Comparison of ENCODE assay signal across 2 cellular contexts in the genomic region with DNA sequence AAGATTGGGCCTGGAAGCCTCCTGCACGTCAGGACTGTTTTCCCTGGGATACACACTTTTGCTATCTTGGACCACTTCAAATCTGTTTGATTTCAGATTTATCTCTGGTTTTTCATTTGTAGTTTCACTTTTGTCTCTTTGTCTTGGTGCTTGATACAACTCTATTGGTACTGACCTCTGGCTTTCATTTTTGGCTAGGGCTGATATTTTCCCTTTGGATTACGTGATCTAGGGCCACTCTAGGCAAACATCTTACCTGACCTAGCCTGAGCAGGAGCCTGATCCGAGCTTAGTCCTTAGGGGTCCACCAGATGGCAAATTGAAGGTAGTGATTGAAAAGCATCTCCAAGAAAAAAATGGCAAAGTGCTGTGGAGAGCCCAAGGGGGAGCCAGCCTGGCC.
TF ChIP-seq lines count a peak whose summit lies in the region.

No MANE protein-coding gene starts in this region.

TF ChIP-seq in HepG2, 621 proteins besides CTCF, POLR2A, EP300 and RAD21 (continued from another document):
- no peak for TF ChIP-seq MYC (CRISPR knock-in tag; IDR thresholded peaks at IDR 0.05; ENCODE audit: borderline replicate concordance)

TF ChIP-seq in GM23338, 12 proteins besides CTCF, POLR2A, EP300 and RAD21 (continued from another document):
- TF ChIP-seq, protein P1, sequence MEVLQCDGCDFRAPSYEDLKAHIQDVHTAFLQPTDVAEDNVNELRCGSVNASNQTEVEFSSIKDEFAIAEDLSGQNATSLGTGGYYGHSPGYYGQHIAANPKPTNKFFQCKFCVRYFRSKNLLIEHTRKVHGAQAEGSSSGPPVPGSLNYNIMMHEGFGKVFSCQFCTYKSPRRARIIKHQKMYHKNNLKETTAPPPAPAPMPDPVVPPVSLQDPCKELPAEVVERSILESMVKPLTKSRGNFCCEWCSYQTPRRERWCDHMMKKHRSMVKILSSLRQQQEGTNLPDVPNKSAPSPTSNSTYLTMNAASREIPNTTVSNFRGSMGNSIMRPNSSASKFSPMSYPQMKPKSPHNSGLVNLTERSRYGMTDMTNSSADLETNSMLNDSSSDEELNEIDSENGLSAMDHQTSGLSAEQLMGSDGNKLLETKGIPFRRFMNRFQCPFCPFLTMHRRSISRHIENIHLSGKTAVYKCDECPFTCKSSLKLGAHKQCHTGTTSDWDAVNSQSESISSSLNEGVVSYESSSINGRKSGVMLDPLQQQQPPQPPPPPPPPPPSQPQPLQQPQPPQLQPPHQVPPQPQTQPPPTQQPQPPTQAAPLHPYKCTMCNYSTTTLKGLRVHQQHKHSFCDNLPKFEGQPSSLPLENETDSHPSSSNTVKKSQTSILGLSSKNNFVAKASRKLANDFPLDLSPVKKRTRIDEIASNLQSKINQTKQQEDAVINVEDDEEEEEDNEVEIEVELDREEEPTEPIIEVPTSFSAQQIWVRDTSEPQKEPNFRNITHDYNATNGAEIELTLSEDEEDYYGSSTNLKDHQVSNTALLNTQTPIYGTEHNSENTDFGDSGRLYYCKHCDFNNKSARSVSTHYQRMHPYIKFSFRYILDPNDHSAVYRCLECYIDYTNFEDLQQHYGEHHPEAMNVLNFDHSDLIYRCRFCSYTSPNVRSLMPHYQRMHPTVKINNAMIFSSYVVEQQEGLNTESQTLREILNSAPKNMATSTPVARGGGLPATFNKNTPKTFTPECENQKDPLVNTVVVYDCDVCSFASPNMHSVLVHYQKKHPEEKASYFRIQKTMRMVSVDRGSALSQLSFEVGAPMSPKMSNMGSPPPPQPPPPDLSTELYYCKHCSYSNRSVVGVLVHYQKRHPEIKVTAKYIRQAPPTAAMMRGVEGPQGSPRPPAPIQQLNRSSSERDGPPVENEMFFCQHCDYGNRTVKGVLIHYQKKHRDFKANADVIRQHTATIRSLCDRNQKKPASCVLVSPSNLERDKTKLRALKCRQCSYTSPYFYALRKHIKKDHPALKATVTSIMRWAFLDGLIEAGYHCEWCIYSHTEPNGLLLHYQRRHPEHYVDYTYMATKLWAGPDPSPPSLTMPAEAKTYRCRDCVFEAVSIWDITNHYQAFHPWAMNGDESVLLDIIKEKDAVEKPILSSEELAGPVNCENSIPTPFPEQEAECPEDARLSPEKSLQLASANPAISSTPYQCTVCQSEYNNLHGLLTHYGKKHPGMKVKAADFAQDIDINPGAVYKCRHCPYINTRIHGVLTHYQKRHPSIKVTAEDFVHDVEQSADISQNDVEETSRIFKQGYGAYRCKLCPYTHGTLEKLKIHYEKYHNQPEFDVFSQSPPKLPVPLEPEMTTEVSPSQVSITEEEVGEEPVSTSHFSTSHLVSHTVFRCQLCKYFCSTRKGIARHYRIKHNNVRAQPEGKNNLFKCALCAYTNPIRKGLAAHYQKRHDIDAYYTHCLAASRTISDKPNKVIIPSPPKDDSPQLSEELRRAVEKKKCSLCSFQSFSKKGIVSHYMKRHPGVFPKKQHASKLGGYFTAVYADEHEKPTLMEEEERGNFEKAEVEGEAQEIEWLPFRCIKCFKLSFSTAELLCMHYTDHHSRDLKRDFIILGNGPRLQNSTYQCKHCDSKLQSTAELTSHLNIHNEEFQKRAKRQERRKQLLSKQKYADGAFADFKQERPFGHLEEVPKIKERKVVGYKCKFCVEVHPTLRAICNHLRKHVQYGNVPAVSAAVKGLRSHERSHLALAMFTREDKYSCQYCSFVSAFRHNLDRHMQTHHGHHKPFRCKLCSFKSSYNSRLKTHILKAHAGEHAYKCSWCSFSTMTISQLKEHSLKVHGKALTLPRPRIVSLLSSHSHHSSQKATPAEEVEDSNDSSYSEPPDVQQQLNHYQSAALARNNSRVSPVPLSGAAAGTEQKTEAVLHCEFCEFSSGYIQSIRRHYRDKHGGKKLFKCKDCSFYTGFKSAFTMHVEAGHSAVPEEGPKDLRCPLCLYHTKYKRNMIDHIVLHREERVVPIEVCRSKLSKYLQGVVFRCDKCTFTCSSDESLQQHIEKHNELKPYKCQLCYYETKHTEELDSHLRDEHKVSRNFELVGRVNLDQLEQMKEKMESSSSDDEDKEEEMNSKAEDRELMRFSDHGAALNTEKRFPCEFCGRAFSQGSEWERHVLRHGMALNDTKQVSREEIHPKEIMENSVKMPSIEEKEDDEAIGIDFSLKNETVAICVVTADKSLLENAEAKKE (CRISPR knock-in tag; IDR thresholded peaks at IDR 0.05): no peak
